In genomic region chr7:12491526-12491925, GRCh38 we compare ENCODE assay signal across 40 cellular contexts.
"Had no signal": no experiment of that assay in that cellular context is flagged by ENCODE, and none has a peak within 500 bp of the region (broad histone marks: within the 10 kb centered on the region; RNA-seq: fewer than 3 reads in every experiment).

No MANE protein-coding gene starts in this region.

- H3K27me3 ChIP-seq: adrenal gland, ascending aorta, body of pancreas, brain microvascular endothelial cell, cardiac muscle cell had no signal

- H3K4me3 Mint-ChIP-seq: activated naive CD4-positive, alpha-beta T cell treated with anti-CD3 and anti-CD28 coated beads for 36 hours; activated naive CD4-positive, alpha-beta T cell treated with anti-CD3 and anti-CD28 coated beads, Interleukin-2, amount 10 ng/mL, durations not matched to agents 7 days and 5 days; activated naive CD4-positive, alpha-beta T cell treated with anti-CD3 and anti-CD28 coated beads, Interleukin-2, amount 50 U/mL, for 24 hours; activated naive CD8-positive, alpha-beta T cell; activated naive CD8-positive, alpha-beta T cell treated with anti-CD3 and anti-CD28 coated beads for 36 hours; activated naive CD8-positive, alpha-beta T cell treated with anti-CD3 and anti-CD28 coated beads, Interleukin-2, amount 10 ng/mL, durations not matched to agents 7 days and 5 days; activated naive CD8-positive, alpha-beta T cell treated with anti-CD3 and anti-CD28 coated beads, Interleukin-2, amount 50 U/mL, for 24 hours; activated T-cell treated with anti-CD3 and anti-CD28 coated beads, Interleukin-2, amount 50 U/mL, for 24 hours; activated T-cell treated with anti-CD3 and anti-CD28 coated beads, Interleukin-2, amount 50 U/mL, for 4 hours; activated T-cell treated with anti-CD3 and anti-CD28 coated beads, Interleukin-2, amount 50 U/mL, for 72 hours; activated T-helper 1 cell treated with anti-CD3 and anti-CD28 coated beads, Interleukin-12 subunit alpha, Interleukin-12 subunit beta, Interleukin-2, Interleukin-4 antibody, amounts not matched to agents 30 ng/mL and 10 ng/mL and 1 ng/mL, durations not matched to agents 14 hours and 24 hours and 36 hours; activated T-helper 17 cell treated with anti-CD3 and anti-CD28 coated beads, Interleukin-2, amount 50 U/mL, for 72 hours; brain; central memory CD8-positive, alpha-beta T cell had no signal

- H3K4me1 Mint-ChIP-seq: activated naive CD4-positive, alpha-beta T cell treated with anti-CD3 and anti-CD28 coated beads, Interleukin-2, amount 10 ng/mL, durations not matched to agents 7 days and 5 days; activated naive CD4-positive, alpha-beta T cell treated with anti-CD3 and anti-CD28 coated beads, Interleukin-2, amount 50 U/mL, for 24 hours; activated naive CD8-positive, alpha-beta T cell treated with anti-CD3 and anti-CD28 coated beads for 36 hours; activated naive CD8-positive, alpha-beta T cell treated with anti-CD3 and anti-CD28 coated beads, Interleukin-2, amount 50 U/mL, for 24 hours; activated T-helper 17 cell treated with anti-CD3 and anti-CD28 coated beads, Interleukin-2, amount 50 U/mL, for 72 hours; central memory CD8-positive, alpha-beta T cell had no signal

- H3K36me3 ChIP-seq: adrenal gland, ascending aorta, brain microvascular endothelial cell, breast epithelium, cardiac muscle cell had no signal

- H3K27me3 Mint-ChIP-seq: activated naive CD4-positive, alpha-beta T cell treated with anti-CD3 and anti-CD28 coated beads, Interleukin-2, amount 10 ng/mL, durations not matched to agents 7 days and 5 days; brain had no signal

- H3K9me3 Mint-ChIP-seq: activated naive CD4-positive, alpha-beta T cell treated with anti-CD3 and anti-CD28 coated beads for 36 hours; activated naive CD4-positive, alpha-beta T cell treated with anti-CD3 and anti-CD28 coated beads, Interleukin-2, amount 10 ng/mL, durations not matched to agents 7 days and 5 days; activated naive CD4-positive, alpha-beta T cell treated with anti-CD3 and anti-CD28 coated beads, Interleukin-2, amount 50 U/mL, for 24 hours; activated naive CD4-positive, alpha-beta T cell treated with anti-CD3 and anti-CD28 coated beads, Interleukin-2, amount 50 U/mL, for 72 hours; activated naive CD8-positive, alpha-beta T cell treated with anti-CD3 and anti-CD28 coated beads for 36 hours; activated naive CD8-positive, alpha-beta T cell treated with anti-CD3 and anti-CD28 coated beads, Interleukin-2, amount 10 ng/mL, durations not matched to agents 7 days and 5 days; activated naive CD8-positive, alpha-beta T cell treated with anti-CD3 and anti-CD28 coated beads, Interleukin-2, amount 50 U/mL, for 24 hours; activated T-cell treated with anti-CD3 and anti-CD28 coated beads, Interleukin-2, amount 50 U/mL, for 24 hours; activated T-cell treated with anti-CD3 and anti-CD28 coated beads, Interleukin-2, amount 50 U/mL, for 4 hours; activated T-cell treated with anti-CD3 and anti-CD28 coated beads, Interleukin-2, amount 50 U/mL, for 72 hours; activated T-helper 1 cell treated with anti-CD3 and anti-CD28 coated beads, Interleukin-12 subunit alpha, Interleukin-12 subunit beta, Interleukin-2, Interleukin-4 antibody, amounts not matched to agents 30 ng/mL and 10 ng/mL and 1 ng/mL, durations not matched to agents 14 hours and 24 hours and 36 hours; activated T-helper 17 cell treated with anti-CD3 and anti-CD28 coated beads, Interleukin-2, amount 50 U/mL, for 72 hours; activated T-helper 2 cell treated with anti-CD3 and anti-CD28 coated beads, Interferon-gamma antibody, Interleukin-2, Interleukin-4, amounts not matched to agents 10 μg/mL and 5 μg/mL and 100 μg/mL, durations not matched to agents 14 hours and 24 hours and 36 hours; brain; central memory CD8-positive, alpha-beta T cell had no signal

- DNase-seq: activated effector memory CD4-positive, alpha-beta T cell treated with anti-CD3 and anti-CD28 coated beads, Interleukin-2, amount 50 U/mL, for 16 hours; activated effector memory CD4-positive, alpha-beta T cell treated with Interleukin-2 at 50 U/mL for 16 hours; activated gamma-delta T cell; activated gamma-delta T cell treated with Interleukin-2 at 50 U/mL for 16 hours; activated naive CD4-positive, alpha-beta T cell; activated naive CD4-positive, alpha-beta T cell treated with anti-CD3 and anti-CD28 coated beads for 36 hours; activated naive CD4-positive, alpha-beta T cell treated with anti-CD3 and anti-CD28 coated beads, Interleukin-2, amount 10 ng/mL, durations not matched to agents 7 days and 5 days; activated naive CD4-positive, alpha-beta T cell treated with anti-CD3 and anti-CD28 coated beads, Interleukin-2, amount 50 U/mL, for 16 hours; activated naive CD4-positive, alpha-beta T cell treated with Interleukin-2 at 50 U/mL for 16 hours; activated naive CD8-positive, alpha-beta T cell treated with anti-CD3 and anti-CD28 coated beads for 36 hours; activated naive CD8-positive, alpha-beta T cell treated with anti-CD3 and anti-CD28 coated beads, Interleukin-2, amount 10 ng/mL, durations not matched to agents 7 days and 5 days; activated naive CD8-positive, alpha-beta T cell treated with anti-CD3 and anti-CD28 coated beads, Interleukin-2, amount 50 U/mL, for 24 hours; activated T-cell treated with anti-CD3 and anti-CD28 coated beads, Interleukin-2, amount 50 U/mL, for 1 hour; activated T-cell treated with anti-CD3 and anti-CD28 coated beads, Interleukin-2, amount 50 U/mL, for 24 hours; activated T-cell treated with anti-CD3 and anti-CD28 coated beads, Interleukin-2, amount 50 U/mL, for 4 hours; activated T-cell treated with anti-CD3 and anti-CD28 coated beads, Interleukin-2, amount 50 U/mL, for 48 hours; activated T-cell treated with anti-CD3 and anti-CD28 coated beads, Interleukin-2, amount 50 U/mL, for 72 hours; adrenal gland; amniotic stem cell; amygdala; anterior cingulate cortex; aorta; body of pancreas; brain microvascular endothelial cell; caudate nucleus; central memory CD4-positive, alpha-beta T cell; cerebellar nuclear complex had no signal

- FAIRE-seq: astrocyte, bronchial epithelial cell had no signal

- H3K4me1 ChIP-seq: adrenal gland, ascending aorta, body of pancreas, breast epithelium had no signal

- ATAC-seq: activated naive CD4-positive, alpha-beta T cell treated with anti-CD3 and anti-CD28 coated beads, Interleukin-2, amount 50 U/mL, for 72 hours; activated naive CD8-positive, alpha-beta T cell treated with anti-CD3 and anti-CD28 coated beads, Interleukin-2, amount 50 U/mL, for 24 hours; activated T-cell treated with anti-CD3 and anti-CD28 coated beads, Interleukin-2, amount 50 U/mL, for 4 hours; activated T-cell treated with anti-CD3 and anti-CD28 coated beads, Interleukin-2, amount 50 U/mL, for 72 hours; activated T-helper 17 cell treated with anti-CD3 and anti-CD28 coated beads, Interleukin-2, amount 50 U/mL, for 72 hours; body of pancreas had no signal

- H3K4me3 ChIP-seq: adrenal gland, ascending aorta, body of pancreas, breast epithelium, cardiac muscle cell had no signal

- H3K27ac Mint-ChIP-seq: activated naive CD4-positive, alpha-beta T cell treated with anti-CD3 and anti-CD28 coated beads for 36 hours; activated naive CD4-positive, alpha-beta T cell treated with anti-CD3 and anti-CD28 coated beads, Interleukin-2, amount 10 ng/mL, durations not matched to agents 7 days and 5 days; activated naive CD4-positive, alpha-beta T cell treated with anti-CD3 and anti-CD28 coated beads, Interleukin-2, amount 50 U/mL, for 24 hours; activated naive CD4-positive, alpha-beta T cell treated with anti-CD3 and anti-CD28 coated beads, Interleukin-2, amount 50 U/mL, for 72 hours; activated naive CD8-positive, alpha-beta T cell; activated naive CD8-positive, alpha-beta T cell treated with anti-CD3 and anti-CD28 coated beads for 36 hours; activated naive CD8-positive, alpha-beta T cell treated with anti-CD3 and anti-CD28 coated beads, Interleukin-2, amount 10 ng/mL, durations not matched to agents 7 days and 5 days; activated naive CD8-positive, alpha-beta T cell treated with anti-CD3 and anti-CD28 coated beads, Interleukin-2, amount 50 U/mL, for 24 hours; activated T-cell treated with anti-CD3 and anti-CD28 coated beads, Interleukin-2, amount 50 U/mL, for 24 hours; activated T-cell treated with anti-CD3 and anti-CD28 coated beads, Interleukin-2, amount 50 U/mL, for 72 hours; activated T-helper 1 cell treated with anti-CD3 and anti-CD28 coated beads, Interleukin-12 subunit alpha, Interleukin-12 subunit beta, Interleukin-2, Interleukin-4 antibody, amounts not matched to agents 30 ng/mL and 10 ng/mL and 1 ng/mL, durations not matched to agents 14 hours and 24 hours and 36 hours; activated T-helper 17 cell treated with anti-CD3 and anti-CD28 coated beads, Interleukin-2, amount 50 U/mL, for 72 hours; activated T-helper 2 cell treated with anti-CD3 and anti-CD28 coated beads, Interferon-gamma antibody, Interleukin-2, Interleukin-4, amounts not matched to agents 10 μg/mL and 5 μg/mL and 100 μg/mL, durations not matched to agents 14 hours and 24 hours and 36 hours; brain had no signal

- H3K27ac ChIP-seq: adrenal gland, ascending aorta, body of pancreas, brain microvascular endothelial cell, breast epithelium, cardiac muscle cell had no signal

- H3K9me3 ChIP-seq: adrenal gland, ascending aorta, body of pancreas, breast epithelium had no signal

- H3K36me3 Mint-ChIP-seq: activated naive CD4-positive, alpha-beta T cell treated with anti-CD3 and anti-CD28 coated beads, Interleukin-2, amount 10 ng/mL, durations not matched to agents 7 days and 5 days; activated naive CD4-positive, alpha-beta T cell treated with anti-CD3 and anti-CD28 coated beads, Interleukin-2, amount 50 U/mL, for 24 hours; activated naive CD4-positive, alpha-beta T cell treated with anti-CD3 and anti-CD28 coated beads, Interleukin-2, amount 50 U/mL, for 72 hours; activated naive CD8-positive, alpha-beta T cell; activated naive CD8-positive, alpha-beta T cell treated with anti-CD3 and anti-CD28 coated beads for 36 hours; activated naive CD8-positive, alpha-beta T cell treated with anti-CD3 and anti-CD28 coated beads, Interleukin-2, amount 10 ng/mL, durations not matched to agents 7 days and 5 days; brain had no signal
